In the genomic region with DNA sequence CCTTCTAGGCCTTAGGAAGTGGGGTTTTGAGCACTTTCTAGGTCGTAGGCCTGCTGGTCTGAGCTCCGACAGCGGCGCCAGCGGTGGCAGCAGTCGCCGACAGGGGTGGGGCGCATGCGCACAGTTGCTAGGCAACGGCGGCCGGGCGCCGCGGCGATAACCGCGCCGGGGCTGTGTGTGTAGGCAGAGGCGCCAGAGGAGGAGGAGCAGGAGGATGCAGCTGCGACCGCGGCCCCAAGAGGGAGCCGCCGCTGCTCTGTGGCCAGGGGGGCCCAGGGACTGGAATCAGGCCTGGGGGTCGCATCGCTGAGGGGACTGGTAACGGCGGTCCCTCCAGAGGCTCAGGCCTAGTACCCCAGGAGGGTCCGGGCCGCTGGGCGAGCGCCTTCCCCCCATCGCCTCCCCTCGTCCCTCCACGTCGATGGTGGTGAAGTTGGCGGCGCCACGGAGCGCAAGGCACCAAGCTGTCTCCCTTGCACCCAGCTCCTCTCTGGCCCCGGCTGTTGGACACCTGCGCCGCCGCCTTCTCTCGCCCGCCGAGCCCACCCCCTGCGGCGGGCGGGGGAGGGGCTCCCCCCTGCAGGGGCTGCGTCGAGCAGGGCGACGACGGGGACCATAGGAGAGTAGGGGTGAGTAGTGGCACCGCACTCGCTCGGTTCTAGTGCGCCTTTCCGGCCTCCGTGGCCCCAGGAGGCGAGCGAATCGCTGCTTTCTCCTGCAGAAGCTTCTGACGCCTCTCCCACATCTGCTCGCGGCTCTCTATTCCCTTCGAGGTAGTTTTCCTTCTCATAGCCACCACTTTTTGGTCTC, we compare ENCODE assay signal across 8 cellular contexts. TPM values are rescaled to one million over a fixed set of nuclear protein-coding genes. Genes with fewer than 3 reads are reported as not detected.
DNase-seq lines count a peak whose midpoint lies in the region; ATAC-seq, FAIRE-seq and TF ChIP-seq lines count a peak whose summit lies in the region.

ZC3H12B (plus strand) TSS at position 186 of the 810 bp plus-strand sequence.

- CTCF ChIA-PET in SK-N-SH (lab: Yijun Ruan, JAX), result interaction anchor here (0.8 kb wide), 1 partner anchor 22 kb away, joined by 3 read pairs; no protein-coding TSS in a partner anchor

- H3K27me3 ChIP-seq in SK-N-SH (ENCODE audit: insufficient read depth), result no peaks in the 10 kb centered on the region
- peaks cover 0 to 31% (median 0%) of the 10 kb centered on the region in 9 donors for H3K27me3 ChIP-seq in heart left ventricle
- H3K27me3 ChIP-seq in transverse colon, result no peaks in the 10 kb centered on the region

- TF ChIP-seq CTCF in SK-N-SH (IDR thresholded peaks at IDR 0.05) (peak; percentile 49), heart left ventricle (IDR thresholded peaks at IDR 0.05) (peak in 8 of 12 donors; percentile 16 to 48 (median 34)), transverse colon (IDR thresholded peaks at IDR 0.05) (peak; percentile 48 to 73 (median 54))

- ATAC-seq in HG03457 (IDR thresholded peaks at IDR 0.05; ENCODE audit: unreplicated experiment) (peak; percentile 96), heart left ventricle (peak; percentile 73 to 98 (median 95))

- H3F3A ChIP-seq in SK-N-SH (replicated peaks; ENCODE audit: insufficient read depth), result no peaks in the 10 kb centered on the region

- peaks cover 5% of the 10 kb centered on the region for H3K36me3 Mint-ChIP-seq in activated naive CD8-positive, alpha-beta T cell treated with anti-CD3 and anti-CD28 coated beads for 36 hours

- peaks cover 16% of the 10 kb centered on the region for H3K4me1 Mint-ChIP-seq in activated naive CD8-positive, alpha-beta T cell treated with anti-CD3 and anti-CD28 coated beads for 36 hours

- peak within 1 kb of the TSS; percentile 55 for H3K4me3 ChIP-seq in SK-N-SH (ENCODE audit: low read depth in 2 of 2, low read length in 1 of 2)
- H3K4me3 ChIP-seq in heart left ventricle, result peak within 1 kb of the TSS; percentile 8 to 65 (median 54)
- peak within 1 kb of the TSS; percentile 50 to 79 (median 64) for H3K4me3 ChIP-seq in transverse colon

- H3K4me2 ChIP-seq in SK-N-SH, result peak within 1 kb of the TSS; percentile 71

- H3K9me2 ChIP-seq in SK-N-SH, result no peaks in the 10 kb centered on the region

- H3K9me3 Mint-ChIP-seq in activated naive CD8-positive, alpha-beta T cell treated with anti-CD3 and anti-CD28 coated beads for 36 hours, result no peaks in the 10 kb centered on the region

- peak within 1 kb of the TSS in 1 of 2 experiments; percentile 73; a peak in 3 of 4 replicates for H3K27ac ChIP-seq in SK-N-SH (ENCODE audit: low read depth in 2 of 2, low read length in 1 of 2)
- peak within 1 kb of the TSS in 10 of 12 donors; percentile 18 to 81 (median 61) for H3K27ac ChIP-seq in heart left ventricle
- H3K27ac ChIP-seq in transverse colon, result peak within 1 kb of the TSS; percentile 85 to 93 (median 92)

- intact Hi-C loops in heart left ventricle (cut with DNase I) (no loop called here), transverse colon (cut with DNase I; ENCODE audit: low total_unique reads) (no loop called here)

- TF ChIP-seq EP300 in SK-N-SH (IDR thresholded peaks at IDR 0.05; ENCODE audit: borderline replicate concordance in 1 of 2, low read depth in 1 of 2, low read length in 1 of 2), result no peak
- TF ChIP-seq EP300 in transverse colon (IDR thresholded peaks at IDR 0.05; ENCODE audit: low read depth), result no peak

- peak; percentile 80 for FAIRE-seq in GM19239 (lab: Jason Lieb, UNC)

- H3K9ac ChIP-seq in SK-N-SH, result no peak within 1 kb of the TSS

- in situ Hi-C loops in transverse colon (cut with MboI; ENCODE audit: low pct_ligation_motif_present in 1 of 4, low pct_unique_long_range_greater_than_20kb in 1 of 4, low sequenced_read_pairs in 3 of 4), result no loop called here

- H3K4me3 Mint-ChIP-seq in activated naive CD8-positive, alpha-beta T cell treated with anti-CD3 and anti-CD28 coated beads for 36 hours, result peak within 1 kb of the TSS; percentile 86

- no peaks in the 10 kb centered on the region for H4K20me1 ChIP-seq in SK-N-SH (ENCODE audit: insufficient read depth)

- POLR2A ChIA-PET in SK-N-SH (lab: Yijun Ruan, JAX), result interaction anchor here (1.1 kb wide), 1 partner anchor 59 kb away, joined by 5 read pairs; the partner anchor contains the start of gene ZC4H2

- TF ChIP-seq POLR2A in heart left ventricle (IDR thresholded peaks at IDR 0.05) (peak in 1 of 2 donors; percentile 41), transverse colon (IDR thresholded peaks at IDR 0.05) (peak; percentile 59)

- no peaks in the 10 kb centered on the region for H3K27me3 Mint-ChIP-seq in activated naive CD8-positive, alpha-beta T cell treated with anti-CD3 and anti-CD28 coated beads for 36 hours

- TF ChIP-seq RAD21 in SK-N-SH (IDR thresholded peaks at IDR 0.05; ENCODE audit: low read length), result peak; percentile 19; the same call in 1 of the 2 replicates

- H3K4me1 ChIP-seq in SK-N-SH (ENCODE audit: control insufficient read depth in 1 of 2, insufficient read depth in 2 of 2, low read depth in 1 of 2, low read length in 1 of 2) (no peaks in the 10 kb centered on the region), heart left ventricle (no peaks in the 10 kb centered on the region), transverse colon (peaks cover 0 to 11% (median 0%) of the 10 kb centered on the region in 4 donors)

- DNase-seq in Ammon's horn (ENCODE audit: low spot score) (peak; percentile 89), GM19239 (ENCODE audit: insufficient read length, low spot score) (peak; percentile 52), SK-N-SH (peak; percentile 88), heart left ventricle (peak; percentile 56 to 89 (median 69)), pons (ENCODE audit: low spot score) (peak; percentile 69), transverse colon (peak; percentile 85)
- DNase-seq in activated naive CD8-positive, alpha-beta T cell treated with anti-CD3 and anti-CD28 coated beads for 36 hours, result peak; percentile 85

- H3K36me3 ChIP-seq in SK-N-SH (replicated peaks in 1 of 2; ENCODE audit: control insufficient read depth in 1 of 2, insufficient read depth in 2 of 2, low read length in 1 of 2) (no peaks in the 10 kb centered on the region), heart left ventricle (no peaks in the 10 kb centered on the region), transverse colon (no peaks in the 10 kb centered on the region)

- H3K79me2 ChIP-seq in SK-N-SH (ENCODE audit: insufficient read depth), result no peaks in the 10 kb centered on the region

- 2% methylated on average over 28 of the region's 69 CpGs for WGBS in SK-N-SH (ENCODE audit: low lambda C conversion rate)
- WGBS in heart left ventricle, 4 donors, result 0 to 36% (median 15%) methylated on average over 21 to 69 of the region's 69 CpGs
- WGBS in transverse colon (ENCODE audit: low coverage in 1 of 2), 2 donors, result 30% methylated on average over 48 of the region's 69 CpGs; no CpG with 5 or more reads in 1 of the 2 donors

- H3K9me3 ChIP-seq in SK-N-SH (no peaks in the 10 kb centered on the region), heart left ventricle (no peaks in the 10 kb centered on the region), transverse colon (no peaks in the 10 kb centered on the region)

- peak within 1 kb of the TSS; percentile 77; the same call in 1 of the 2 replicates for H2AFZ ChIP-seq in SK-N-SH (ENCODE audit: low read depth)

- peak within 1 kb of the TSS; percentile 91 for H3K27ac Mint-ChIP-seq in activated naive CD8-positive, alpha-beta T cell treated with anti-CD3 and anti-CD28 coated beads for 36 hours

TF ChIP-seq in SK-N-SH, 30 proteins besides CTCF, POLR2A, EP300 and RAD21:
- TF ChIP-seq MXI1 (IDR thresholded peaks at IDR 0.05; ENCODE audit: low read depth, low read length), result no peak
- no peak for TF ChIP-seq SMC3 (IDR thresholded peaks at IDR 0.05; ENCODE audit: low read depth, low read length)
- TF ChIP-seq FOXJ3 (CRISPR knock-in tag; IDR thresholded peaks at IDR 0.05), result no peak
- TF ChIP-seq NRF1 (IDR thresholded peaks at IDR 0.05; ENCODE audit: low read depth, low read length), result peak; percentile 73

RNA-seq across cellular contexts. Expression of gene ZC3H12B, which starts in this region (rescaled TPM):
- polyA plus RNA-seq in SK-N-SH (2012; rRNA removed), result 0.21 and 0.23 TPM in 2 replicates
- polyA plus RNA-seq in SK-N-SH (2012; cell fraction: cytosol; rRNA removed), result 0.23 and 0.28 TPM in 2 replicates
- polyA plus RNA-seq in SK-N-SH (2012; cell fraction: nucleus; rRNA removed), result 0.28 and 0.74 TPM in 2 replicates
- total RNA-seq in activated naive CD8-positive, alpha-beta T cell treated with anti-CD3 and anti-CD28 coated beads for 36 hours, result under 1 TPM; 0.72 to 0.88 TPM
- total RNA-seq in heart left ventricle, result 1 to 10 TPM in 1 of 9 donors, under 1 TPM in 8; 0.21 to 1.1 (median 0.47) TPM
- polyA plus RNA-seq in heart left ventricle, result under 1 TPM; 0.04 to 0.11 TPM
- 1 to 10 TPM in 3 of 4 donors, under 1 TPM in 1; 0.37 to 3.8 (median 2.0) TPM for total RNA-seq in transverse colon

Comparison
In these comparisons a context has a peak if more than half of its experiments do, and no peak if none do; other contexts are left out.
1. Peak in DNase-seq, H3K4me3 ChIP-seq and H3K4me2 ChIP-seq in SK-N-SH; RNA of the gene not detected or under 1 TPM.
2. Peak in DNase-seq in activated naive CD8-positive, alpha-beta T cell treated with anti-CD3 and anti-CD28 coated beads for 36 hours; RNA of the gene not detected or under 1 TPM.